Comparison of ENCODE assay signal across 8 cellular contexts in the genomic region with DNA sequence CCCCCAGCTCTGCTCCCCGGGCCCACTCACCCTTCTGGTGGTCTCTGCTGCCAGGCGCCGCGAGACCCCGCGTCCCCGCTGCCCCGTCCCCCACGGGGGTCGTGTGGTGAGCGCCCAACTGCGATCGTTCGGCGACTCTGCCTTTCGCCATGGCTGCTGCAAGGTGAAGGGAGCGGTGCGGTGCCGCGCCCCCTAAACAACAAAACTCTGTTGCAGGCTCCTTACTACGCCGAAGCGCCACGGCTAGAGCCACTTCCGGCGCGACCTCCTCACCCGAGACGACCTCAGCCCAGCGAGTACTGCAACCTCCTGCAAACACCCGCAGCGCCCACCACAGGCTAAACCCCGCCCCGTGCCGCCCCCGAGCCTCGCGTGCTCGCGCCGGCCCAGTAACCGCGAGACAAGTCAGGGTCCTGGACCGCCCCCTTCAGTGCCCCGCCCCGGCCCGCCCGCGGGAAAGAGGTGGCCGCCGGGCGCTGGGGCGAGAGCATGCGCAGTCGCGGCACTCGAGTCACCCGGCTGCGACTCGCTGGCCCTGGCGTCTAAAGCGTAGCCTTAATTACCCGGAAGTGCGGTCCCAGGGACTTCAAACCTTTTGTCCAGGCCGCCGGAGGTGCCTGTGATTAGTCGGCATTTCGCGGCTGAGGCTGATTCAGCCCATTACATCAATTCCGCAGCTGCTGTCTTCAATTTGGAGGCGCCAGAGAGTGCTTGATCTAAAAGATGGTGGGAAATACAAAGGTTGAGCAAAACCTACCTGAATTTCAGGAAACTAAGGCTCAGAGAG. TPM values are rescaled to one million over a fixed set of nuclear protein-coding genes. Genes with fewer than 3 reads are reported as not detected.
A peak's percentile ranks its signal among the peaks of the same experiment; 100 is the strongest.
DNase-seq lines count a peak whose midpoint lies in the region; TF ChIP-seq lines count a peak whose summit lies in the region.

A gene with protein sequence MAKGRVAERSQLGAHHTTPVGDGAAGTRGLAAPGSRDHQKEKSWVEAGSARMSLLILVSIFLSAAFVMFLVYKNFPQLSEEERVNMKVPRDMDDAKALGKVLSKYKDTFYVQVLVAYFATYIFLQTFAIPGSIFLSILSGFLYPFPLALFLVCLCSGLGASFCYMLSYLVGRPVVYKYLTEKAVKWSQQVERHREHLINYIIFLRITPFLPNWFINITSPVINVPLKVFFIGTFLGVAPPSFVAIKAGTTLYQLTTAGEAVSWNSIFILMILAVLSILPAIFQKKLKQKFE (minus strand): TSS at position 303 of the 787 bp plus-strand sequence. CDS start 152 bp downstream, at position 151.

- H3K9me3 ChIP-seq in neural cell (ENCODE audit: low read length) (no peaks in the 10 kb centered on the region), stomach (no peaks in the 10 kb centered on the region)

- H3K27me3 ChIP-seq in H7 (ENCODE audit: control insufficient read depth, insufficient read depth, low read length) (no peaks in the 10 kb centered on the region), neural cell (ENCODE audit: insufficient read depth, low read depth, low read length) (no peaks in the 10 kb centered on the region), stomach (peaks cover 0 to 7% (median 0%) of the 10 kb centered on the region in 3 donors)

- H3K27ac ChIP-seq in neural cell (ENCODE audit: low read length) (peak within 1 kb of the TSS; percentile 95), stomach (peak within 1 kb of the TSS; percentile 86 to 91 (median 89))

- intact Hi-C loops in stomach (cut with DNase I; ENCODE audit: low total_unique reads), result no loop called here

- peak; percentile 99 for DNase-seq in ELF-1 (ENCODE audit: low read depth, low spot score)
- peak; percentile 99 for DNase-seq in H7
- DNase-seq in M059J (ENCODE audit: low read depth), result peak; percentile 100
- peak; percentile 92 to 95 for DNase-seq in SHP77 (lab: John Stamatoyannopoulos, UW)
- DNase-seq in activated effector memory CD4-positive, alpha-beta T cell treated with anti-CD3 and anti-CD28 coated beads, Interleukin-2, amount 50 U/mL, for 16 hours, result peak; percentile 100
- peak; percentile 96 for DNase-seq in fibroblast of the conjunctiva (ENCODE audit: low read depth)
- peak; percentile 98 for DNase-seq in stomach

- H3K9me2 ChIP-seq in neural cell (ENCODE audit: insufficient read depth, low read length), result no peaks in the 10 kb centered on the region

- peaks cover 38% of the 10 kb centered on the region for H3K79me2 ChIP-seq in neural cell (replicated peaks; ENCODE audit: insufficient read depth, low read length)

- peak; percentile 57 for TF ChIP-seq CTCF in neural cell (IDR thresholded peaks at IDR 0.05; ENCODE audit: poor library complexity, severe bottlenecking)
- no peak for TF ChIP-seq CTCF in stomach (IDR thresholded peaks at IDR 0.05)

- no peaks in the 10 kb centered on the region for H4K20me1 ChIP-seq in neural cell (ENCODE audit: insufficient read depth)

- peak within 1 kb of the TSS; percentile 97 for H3K9ac ChIP-seq in neural cell (ENCODE audit: low read length)

- 0 out of 2 replicates have a peak, but pooled peaks cover 2% of the 10 kb centered on the region for H3K36me3 ChIP-seq in H7 (replicated peaks; ENCODE audit: control insufficient read depth, insufficient read depth, low read length)
- no peaks in the 10 kb centered on the region for H3K36me3 ChIP-seq in neural cell (ENCODE audit: insufficient read depth, low read length)
- H3K36me3 ChIP-seq in stomach, result no peaks in the 10 kb centered on the region

- peak in 1 of 4 donors; percentile 51 for TF ChIP-seq POLR2A in stomach (IDR thresholded peaks at IDR 0.05)

- peak; percentile 19 for TF ChIP-seq RAD21 in neural cell (conservative IDR thresholded peaks at IDR 0.05)

- no peaks in the 10 kb centered on the region for H3F3A ChIP-seq in neural cell (ENCODE audit: insufficient read depth, low read length, poor library complexity, severe bottlenecking)

- peaks cover 6 to 48% (median 26%) of the 10 kb centered on the region in 4 donors for H3K4me1 ChIP-seq in stomach

- peak within 1 kb of the TSS; percentile 95 for H3K4me3 ChIP-seq in H7 (ENCODE audit: insufficient read depth, low read depth, low read length)
- peak within 1 kb of the TSS; percentile 98 for H3K4me3 ChIP-seq in neural cell (ENCODE audit: low read length)
- H3K4me3 ChIP-seq in stomach, result peak within 1 kb of the TSS; percentile 79 to 99 (median 96)

- H3K4me2 ChIP-seq in neural cell (ENCODE audit: low read length), result peak within 1 kb of the TSS; percentile 92

- 0 to 1% (median 1%) methylated on average over 28 to 71 of the region's 71 CpGs for WGBS in stomach, 5 donors

- TF ChIP-seq EP300 in neural cell (conservative IDR thresholded peaks at IDR 0.05; ENCODE audit: poor library complexity, severe bottlenecking) (peak; percentile 51), stomach (IDR thresholded peaks at IDR 0.05) (no peak)

- H2AFZ ChIP-seq in neural cell (ENCODE audit: low read depth, low read length), result peak within 1 kb of the TSS; percentile 88

TF ChIP-seq in neural cell, 6 proteins besides CTCF, POLR2A, EP300 and RAD21:
- TF ChIP-seq TAF1 (IDR thresholded peaks at IDR 0.05; ENCODE audit: low read depth) (peak; percentile 79), POLR2AphosphoS5 (IDR thresholded peaks at IDR 0.05) (peak; percentile 83), MXI1 (conservative IDR thresholded peaks at IDR 0.05; ENCODE audit: poor library complexity, severe bottlenecking) (peak; percentile 73), SMC3 (conservative IDR thresholded peaks at IDR 0.05; ENCODE audit: poor library complexity) (peak; percentile 20), EZH2 (IDR thresholded peaks at IDR 0.05; ENCODE audit: borderline replicate concordance, insufficient read depth, low read length, poor library complexity, severe bottlenecking) (no peak)
- TF ChIP-seq, protein P1, sequence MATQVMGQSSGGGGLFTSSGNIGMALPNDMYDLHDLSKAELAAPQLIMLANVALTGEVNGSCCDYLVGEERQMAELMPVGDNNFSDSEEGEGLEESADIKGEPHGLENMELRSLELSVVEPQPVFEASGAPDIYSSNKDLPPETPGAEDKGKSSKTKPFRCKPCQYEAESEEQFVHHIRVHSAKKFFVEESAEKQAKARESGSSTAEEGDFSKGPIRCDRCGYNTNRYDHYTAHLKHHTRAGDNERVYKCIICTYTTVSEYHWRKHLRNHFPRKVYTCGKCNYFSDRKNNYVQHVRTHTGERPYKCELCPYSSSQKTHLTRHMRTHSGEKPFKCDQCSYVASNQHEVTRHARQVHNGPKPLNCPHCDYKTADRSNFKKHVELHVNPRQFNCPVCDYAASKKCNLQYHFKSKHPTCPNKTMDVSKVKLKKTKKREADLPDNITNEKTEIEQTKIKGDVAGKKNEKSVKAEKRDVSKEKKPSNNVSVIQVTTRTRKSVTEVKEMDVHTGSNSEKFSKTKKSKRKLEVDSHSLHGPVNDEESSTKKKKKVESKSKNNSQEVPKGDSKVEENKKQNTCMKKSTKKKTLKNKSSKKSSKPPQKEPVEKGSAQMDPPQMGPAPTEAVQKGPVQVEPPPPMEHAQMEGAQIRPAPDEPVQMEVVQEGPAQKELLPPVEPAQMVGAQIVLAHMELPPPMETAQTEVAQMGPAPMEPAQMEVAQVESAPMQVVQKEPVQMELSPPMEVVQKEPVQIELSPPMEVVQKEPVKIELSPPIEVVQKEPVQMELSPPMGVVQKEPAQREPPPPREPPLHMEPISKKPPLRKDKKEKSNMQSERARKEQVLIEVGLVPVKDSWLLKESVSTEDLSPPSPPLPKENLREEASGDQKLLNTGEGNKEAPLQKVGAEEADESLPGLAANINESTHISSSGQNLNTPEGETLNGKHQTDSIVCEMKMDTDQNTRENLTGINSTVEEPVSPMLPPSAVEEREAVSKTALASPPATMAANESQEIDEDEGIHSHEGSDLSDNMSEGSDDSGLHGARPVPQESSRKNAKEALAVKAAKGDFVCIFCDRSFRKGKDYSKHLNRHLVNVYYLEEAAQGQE (IDR thresholded peaks at IDR 0.05; ENCODE audit: borderline replicate concordance), result peak; percentile 70

RNA-seq across cellular contexts. Expression of the gene that starts here (rescaled TPM):
- total RNA-seq in H7 (2014; rRNA removed; shearing (Covaris generic)), result 38.2 and 39.1 TPM in 2 replicates
- 84.6 and 108 TPM in 2 replicates for total RNA-seq in M059J (2014; rRNA removed; shearing (Covaris generic))
- 47.5 and 49.5 TPM in 2 replicates for polyA plus RNA-seq in neural cell
- 57.5 and 68.6 TPM in 2 replicates for polyA minus RNA-seq in neural cell
- total RNA-seq in stomach, result 10 to 100 TPM in 3 of 5 donors, 1 to 10 TPM in 2; 4.5 to 80.4 (median 42.0) TPM
- 10 to 100 TPM in 2 of 3 donors, 1 to 10 TPM in 1; 4.1 to 12.9 (median 10.9) TPM for polyA plus RNA-seq in stomach

Comparison
In these comparisons a context has a peak if more than half of its experiments do, and no peak if none do; other contexts are left out.
1. Peak in every context shown above with its lines: DNase-seq, H3K4me3 ChIP-seq and H3K27ac ChIP-seq.